9 cellular contexts compared by ENCODE assay signal in genomic region chr22:39527481-39527961, GRCh38. TPM values are rescaled to one million over a fixed set of nuclear protein-coding genes. Genes with fewer than 3 reads are reported as not detected.
DNase-seq lines count a peak whose midpoint lies in the region; ATAC-seq and TF ChIP-seq lines count a peak whose summit lies in the region.
"Had no signal": no experiment of that assay in that cellular context is flagged by ENCODE, and none has a peak within 500 bp of the region (broad histone marks: within the 10 kb centered on the region; RNA-seq: fewer than 3 reads in every experiment).

No MANE protein-coding gene starts in this region.

- intact Hi-C loops in OCI-LY7 (cut with micrococcal nuclease; ENCODE audit: unreplicated experiment), result loop anchor here (5.0 kb wide), 3 partner anchors 130 to 375 kb away; partner anchors contain the start of genes CBX7 and TAB1

- POLR2A ChIA-PET in OCI-LY7 (lab: Charles Lee), result interaction anchor here (1.5 to 1.6 kb wide), 2 partner anchors 26 to 80 kb away, joined by 4 to 8 read pairs; partner anchors contain the start of gene MIEF1

- H3K4me3 ChIP-seq in OCI-LY7 (ENCODE audit: low read depth, low read length, poor library complexity, severe bottlenecking) (peak overlapping the region; percentile 97), skin epidermis (no peak overlapping the region)

- peaks cover 77% of the 10 kb centered on the region for H3K36me3 ChIP-seq in OCI-LY7 (ENCODE audit: insufficient read depth, low read length)

- H3K27me3 Mint-ChIP-seq in endothelial cell (ENCODE audit: unreplicated experiment), result peaks cover 7% of the 10 kb centered on the region

- peak overlapping the region; percentile 59 for H3K4me3 Mint-ChIP-seq in endothelial cell (ENCODE audit: unreplicated experiment)

- DNase-seq in NCI-H1417 (lab: John Stamatoyannopoulos, UW), result peak in 2 of 3 experiments; percentile 10 to 56
- DNase-seq in NCI-H1417 treated with DMSO at 0.1 percent for 48 hours (lab: John Stamatoyannopoulos, UW), result no peak
- peak; percentile 77 for DNase-seq in OCI-LY7 (ENCODE audit: low spot score)
- DNase-seq in endothelial cell (ENCODE audit: low spot score), result no peak
- no peak for DNase-seq in nucleus accumbens (lab: John Stamatoyannopoulos, UW)
- DNase-seq: activated CD4-positive, alpha-beta T cell treated with anti-CD3 and anti-CD28 coated beads for 48 hours had no signal

- H3K4me2 ChIP-seq in OCI-LY7 (ENCODE audit: low read length), result peak overlapping the region; percentile 81

- peaks cover 11% of the 10 kb centered on the region; the same call in 1 of the 2 replicates for H4K20me1 ChIP-seq in OCI-LY7 (ENCODE audit: insufficient read depth, low read length)

- H3K27ac Mint-ChIP-seq in endothelial cell (ENCODE audit: unreplicated experiment), result no peak overlapping the region

- no TSS peak for BruUV-seq in OCI-LY7 (replicated peaks; lab: Mats Ljungman, UMichigan)

- no peak for TF ChIP-seq CTCF in OCI-LY7 (conservative IDR thresholded peaks at IDR 0.05; ENCODE audit: low read length)
- no peak for TF ChIP-seq CTCF in endothelial cell (IDR thresholded peaks at IDR 0.05; ENCODE audit: unreplicated experiment)

- H3K27ac ChIP-seq in OCI-LY7 (ENCODE audit: low read depth, low read length, poor library complexity, severe bottlenecking) (peak overlapping the region; percentile 95), skin epidermis (peak overlapping the region in 15 of 21 experiments; percentile 1 to 76 (median 46))

- H3K9me3 Mint-ChIP-seq in endothelial cell (ENCODE audit: unreplicated experiment), result no peaks in the 10 kb centered on the region

- peaks cover 32% of the 10 kb centered on the region for H3K36me3 Mint-ChIP-seq in endothelial cell (ENCODE audit: low read depth, unreplicated experiment)

- ATAC-seq in HG03097 (IDR thresholded peaks at IDR 0.05; ENCODE audit: low FRiP score, unreplicated experiment), result no peak
- ATAC-seq in GM21390 (IDR thresholded peaks at IDR 0.05; ENCODE audit: unreplicated experiment), result no peak

- CTCF ChIA-PET in OCI-LY7 (lab: Charles Lee; ENCODE audit: unreplicated experiment), result interaction anchor here (3.2 kb wide), 1 partner anchor 31 kb away, joined by 17 read pairs; no protein-coding TSS in a partner anchor

- peaks cover 57% of the 10 kb centered on the region for H3K4me1 Mint-ChIP-seq in endothelial cell (ENCODE audit: unreplicated experiment)

- peaks cover 44% of the 10 kb centered on the region for H3K79me2 ChIP-seq in OCI-LY7 (ENCODE audit: insufficient read depth, low read depth, low read length)

- no peak overlapping the region for H2AFZ ChIP-seq in OCI-LY7 (ENCODE audit: low read length)

- peaks cover 91% of the 10 kb centered on the region for H3K4me1 ChIP-seq in OCI-LY7 (ENCODE audit: insufficient read depth, low read length, poor library complexity, severe bottlenecking)

- H3K9me2 ChIP-seq in OCI-LY7 (ENCODE audit: insufficient read depth, low read length), result no peaks in the 10 kb centered on the region

- H3K9me3 ChIP-seq in OCI-LY7 (ENCODE audit: low read length), result no peaks in the 10 kb centered on the region

RNA-seq across cellular contexts. Expression of gene RPS19BP1, which starts 5.0 kb away (rescaled TPM):
- 148 and 185 TPM in 2 replicates for total RNA-seq in OCI-LY7 (2014; rRNA removed; shearing (Covaris generic))
- 78.6 and 88.1 TPM in 2 replicates for total RNA-seq in OCI-LY7 (2022)
- total RNA-seq in endothelial cell (ENCODE audit: unreplicated experiment), result 57.7 TPM

RNA-seq across cellular contexts. Expression of gene ATF4, which starts 7.2 kb away (rescaled TPM):
- total RNA-seq in OCI-LY7 (2014; rRNA removed; shearing (Covaris generic)), result 716 and 720 TPM in 2 replicates
- 732 and 779 TPM in 2 replicates for total RNA-seq in OCI-LY7 (2022)
- 312 TPM for total RNA-seq in endothelial cell (ENCODE audit: unreplicated experiment)

RNA-seq across cellular contexts. Expression of gene MIEF1, which starts 25.4 kb away (rescaled TPM):
- 32.5 and 34.1 TPM in 2 replicates for total RNA-seq in OCI-LY7 (2014; rRNA removed; shearing (Covaris generic))
- total RNA-seq in OCI-LY7 (2022) (51.9 and 55.0 TPM in 2 replicates), endothelial cell (ENCODE audit: unreplicated experiment) (29.2 TPM)

RNA-seq across cellular contexts. Expression of gene CACNA1I, which starts 43.0 kb away (rescaled TPM):
- 0.03 TPM in 2 replicates for total RNA-seq in OCI-LY7 (2014; rRNA removed; shearing (Covaris generic))
- total RNA-seq in OCI-LY7 (2022) (0.17 TPM in 1 of 2 replicates, not detected in the other), endothelial cell (ENCODE audit: unreplicated experiment) (0.10 TPM)

Comparison
In these comparisons a context has a peak if more than half of its experiments do, and no peak if none do; other contexts are left out.
1. DNase-seq: peak in NCI-H1417 (2 of 3) and OCI-LY7 (single experiment); none in NCI-H1417 treated with DMSO at 0.1 percent for 48 hours (single experiment), endothelial cell (single experiment) and nucleus accumbens (0 of 56).